In the genomic region with DNA sequence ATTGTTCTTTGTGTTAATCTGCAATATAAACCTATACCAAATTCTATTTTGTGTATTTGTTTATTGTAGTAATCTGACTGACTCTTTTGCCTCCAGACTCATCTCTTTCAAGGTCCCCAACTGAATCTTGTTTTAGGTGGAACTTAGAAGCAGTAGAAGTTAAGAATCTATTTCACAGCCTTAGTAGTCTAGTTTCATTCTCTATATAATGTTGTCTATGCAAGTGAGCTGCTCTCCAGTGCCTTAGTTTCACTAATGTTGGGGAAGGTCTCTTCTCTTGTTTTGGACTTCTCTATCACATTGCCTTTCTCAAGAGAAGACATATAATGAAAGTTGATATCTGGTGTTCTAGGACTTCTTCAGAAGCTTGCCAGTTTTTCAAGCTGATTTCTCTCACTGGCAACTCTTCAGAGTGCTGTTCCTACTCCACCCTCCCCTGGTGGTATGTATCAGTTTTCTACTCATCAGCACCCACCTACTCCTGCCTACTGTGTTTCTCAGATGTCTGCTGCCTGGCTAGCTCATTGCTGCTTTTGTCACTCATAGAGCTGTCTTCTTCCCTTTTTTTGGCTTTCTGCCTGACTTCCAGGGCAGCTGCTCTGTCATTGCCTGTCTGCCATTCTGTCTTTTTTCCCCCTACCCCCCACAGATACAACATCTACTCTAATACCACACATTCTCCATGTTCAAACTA, we compare ENCODE assay signal across 11 cellular contexts.
A peak's percentile ranks its signal among the peaks of the same experiment; 100 is the strongest.
DNase-seq lines count a peak whose midpoint lies in the region; ATAC-seq and TF ChIP-seq lines count a peak whose summit lies in the region.
"Had no signal": no experiment of that assay in that cellular context is flagged by ENCODE, and none has a peak within 500 bp of the region (broad histone marks: within the 10 kb centered on the region; RNA-seq: fewer than 3 reads in every experiment).

No MANE protein-coding gene starts in this region.

- H3K4me3 Mint-ChIP-seq in activated T-cell treated with anti-CD3 and anti-CD28 coated beads, Interleukin-2, amount 50 U/mL, for 4 hours, result no peak overlapping the region
- H3K4me3 Mint-ChIP-seq in activated T-helper 1 cell treated with anti-CD3 and anti-CD28 coated beads, Interleukin-12 subunit alpha, Interleukin-12 subunit beta, Interleukin-2, Interleukin-4 antibody, amounts not matched to agents 30 ng/mL and 10 ng/mL and 1 ng/mL, durations not matched to agents 14 hours and 24 hours and 36 hours, result no peak overlapping the region
- H3K4me3 Mint-ChIP-seq in MCF 10A (ENCODE audit: unreplicated experiment), result no peak overlapping the region

- peaks cover 9% of the 10 kb centered on the region for H3K4me1 Mint-ChIP-seq in activated T-cell treated with anti-CD3 and anti-CD28 coated beads, Interleukin-2, amount 50 U/mL, for 4 hours (ENCODE audit: low read depth)
- peaks cover 16% of the 10 kb centered on the region for H3K4me1 Mint-ChIP-seq in activated T-helper 1 cell treated with anti-CD3 and anti-CD28 coated beads, Interleukin-12 subunit alpha, Interleukin-12 subunit beta, Interleukin-2, Interleukin-4 antibody, amounts not matched to agents 30 ng/mL and 10 ng/mL and 1 ng/mL, durations not matched to agents 14 hours and 24 hours and 36 hours (ENCODE audit: low read depth)
- no peaks in the 10 kb centered on the region for H3K4me1 Mint-ChIP-seq in MCF 10A (ENCODE audit: insufficient read depth, unreplicated experiment)

- no peak for TF ChIP-seq CTCF in MCF 10A (IDR thresholded peaks at IDR 0.05; ENCODE audit: unreplicated experiment)

- H3K27me3 Mint-ChIP-seq in activated T-cell treated with anti-CD3 and anti-CD28 coated beads, Interleukin-2, amount 50 U/mL, for 4 hours (ENCODE audit: low read depth), result no peaks in the 10 kb centered on the region
- no peaks in the 10 kb centered on the region for H3K27me3 Mint-ChIP-seq in activated T-helper 1 cell treated with anti-CD3 and anti-CD28 coated beads, Interleukin-12 subunit alpha, Interleukin-12 subunit beta, Interleukin-2, Interleukin-4 antibody, amounts not matched to agents 30 ng/mL and 10 ng/mL and 1 ng/mL, durations not matched to agents 14 hours and 24 hours and 36 hours (ENCODE audit: insufficient read depth)
- no peaks in the 10 kb centered on the region for H3K27me3 Mint-ChIP-seq in MCF 10A (ENCODE audit: insufficient read depth, unreplicated experiment)

- BruUV-seq in MCF 10A (replicated peaks; lab: Mats Ljungman, UMichigan), result no TSS peak

- POLR2A ChIA-PET in MCF 10A (lab: Yijun Ruan, JAX), result interaction anchor here (1.5 kb wide), 1 partner anchor 8 kb away, joined by 6 read pairs; no protein-coding TSS in a partner anchor

- H3K9me3 Mint-ChIP-seq in activated T-cell treated with anti-CD3 and anti-CD28 coated beads, Interleukin-2, amount 50 U/mL, for 4 hours, result no peaks in the 10 kb centered on the region
- H3K9me3 Mint-ChIP-seq in activated T-helper 1 cell treated with anti-CD3 and anti-CD28 coated beads, Interleukin-12 subunit alpha, Interleukin-12 subunit beta, Interleukin-2, Interleukin-4 antibody, amounts not matched to agents 30 ng/mL and 10 ng/mL and 1 ng/mL, durations not matched to agents 14 hours and 24 hours and 36 hours, result no peaks in the 10 kb centered on the region
- H3K9me3 Mint-ChIP-seq in MCF 10A (ENCODE audit: unreplicated experiment), result peaks cover 8% of the 10 kb centered on the region

- H3K27ac Mint-ChIP-seq in activated T-helper 1 cell treated with anti-CD3 and anti-CD28 coated beads, Interleukin-12 subunit alpha, Interleukin-12 subunit beta, Interleukin-2, Interleukin-4 antibody, amounts not matched to agents 30 ng/mL and 10 ng/mL and 1 ng/mL, durations not matched to agents 14 hours and 24 hours and 36 hours, result peak overlapping the region; percentile 83
- H3K27ac Mint-ChIP-seq in MCF 10A (ENCODE audit: low read depth, unreplicated experiment), result no peak overlapping the region

- CTCF ChIA-PET in MCF 10A (lab: Yijun Ruan, JAX), result interaction anchor here (0.6 to 1.1 kb wide), 2 partner anchors 18 to 265 kb away, joined by 3 to 4 read pairs; no protein-coding TSS in a partner anchor

- intact Hi-C loops in activated T-helper 1 cell treated with anti-CD3 and anti-CD28 coated beads, Interleukin-12 subunit alpha, Interleukin-12 subunit beta, Interleukin-2, Interleukin-4 antibody, amounts not matched to agents 30 ng/mL and 10 ng/mL and 1 ng/mL, durations not matched to agents 14 hours and 24 hours and 36 hours (cut with micrococcal nuclease), result loop anchor here (2.0 kb wide), 1 partner anchor 45 kb away; no protein-coding TSS in a partner anchor
- intact Hi-C loops in MCF 10A (cut with micrococcal nuclease), result no loop called here

- peak; percentile 77 to 80 for ATAC-seq in activated T-cell treated with anti-CD3 and anti-CD28 coated beads, Interleukin-2, amount 50 U/mL, for 4 hours
- ATAC-seq in HG02588 (IDR thresholded peaks at IDR 0.05; ENCODE audit: unreplicated experiment) (peak; percentile 55), esophagus mucosa (no peak), HG03565 (IDR thresholded peaks at IDR 0.05; ENCODE audit: unreplicated experiment) (no peak)

- peaks cover 33% of the 10 kb centered on the region for H3K36me3 Mint-ChIP-seq in activated T-cell treated with anti-CD3 and anti-CD28 coated beads, Interleukin-2, amount 50 U/mL, for 4 hours (ENCODE audit: insufficient read depth)
- peaks cover 41% of the 10 kb centered on the region for H3K36me3 Mint-ChIP-seq in activated T-helper 1 cell treated with anti-CD3 and anti-CD28 coated beads, Interleukin-12 subunit alpha, Interleukin-12 subunit beta, Interleukin-2, Interleukin-4 antibody, amounts not matched to agents 30 ng/mL and 10 ng/mL and 1 ng/mL, durations not matched to agents 14 hours and 24 hours and 36 hours (ENCODE audit: low read depth)
- peaks cover 20% of the 10 kb centered on the region for H3K36me3 Mint-ChIP-seq in MCF 10A (ENCODE audit: insufficient read depth, unreplicated experiment)

- DNase-seq in activated T-cell treated with anti-CD3 and anti-CD28 coated beads, Interleukin-2, amount 50 U/mL, for 4 hours, result no peak
- DNase-seq in activated T-cell treated with anti-CD3 and anti-CD28 coated beads, Interleukin-2, amount 50 U/mL, for 48 hours, result no peak
- DNase-seq in activated T-helper 1 cell treated with anti-CD3 and anti-CD28 coated beads, Interleukin-12 subunit alpha, Interleukin-12 subunit beta, Interleukin-2, Interleukin-4 antibody, amounts not matched to agents 30 ng/mL and 10 ng/mL and 1 ng/mL, durations not matched to agents 14 hours and 24 hours and 36 hours (ENCODE audit: low spot score), result no peak
- DNase-seq in putamen (ENCODE audit: low spot score) (peak; percentile 58), MCF 10A (ENCODE audit: unreplicated experiment) (no peak)
- DNase-seq: NCI-H2227 treated with DMSO at 0.1 percent for 48 hours; SK-N-SH; stimulated activated CD4-positive, alpha-beta T cell treated with anti-CD3 and anti-CD28 coated beads, Interleukin-15, amount 100 ng/mL, for 24 hours had no signal

Comparison
In these comparisons a context has a peak if more than half of its experiments do, and no peak if none do; other contexts are left out.
1. ATAC-seq: peak in activated T-cell treated with anti-CD3 and anti-CD28 coated beads, Interleukin-2, amount 50 U/mL, for 4 hours (2 of 2) and HG02588 (single experiment); none in esophagus mucosa (single experiment) and HG03565 (single experiment).